ENCODE assay signal across 8 cellular contexts in the genomic region with DNA sequence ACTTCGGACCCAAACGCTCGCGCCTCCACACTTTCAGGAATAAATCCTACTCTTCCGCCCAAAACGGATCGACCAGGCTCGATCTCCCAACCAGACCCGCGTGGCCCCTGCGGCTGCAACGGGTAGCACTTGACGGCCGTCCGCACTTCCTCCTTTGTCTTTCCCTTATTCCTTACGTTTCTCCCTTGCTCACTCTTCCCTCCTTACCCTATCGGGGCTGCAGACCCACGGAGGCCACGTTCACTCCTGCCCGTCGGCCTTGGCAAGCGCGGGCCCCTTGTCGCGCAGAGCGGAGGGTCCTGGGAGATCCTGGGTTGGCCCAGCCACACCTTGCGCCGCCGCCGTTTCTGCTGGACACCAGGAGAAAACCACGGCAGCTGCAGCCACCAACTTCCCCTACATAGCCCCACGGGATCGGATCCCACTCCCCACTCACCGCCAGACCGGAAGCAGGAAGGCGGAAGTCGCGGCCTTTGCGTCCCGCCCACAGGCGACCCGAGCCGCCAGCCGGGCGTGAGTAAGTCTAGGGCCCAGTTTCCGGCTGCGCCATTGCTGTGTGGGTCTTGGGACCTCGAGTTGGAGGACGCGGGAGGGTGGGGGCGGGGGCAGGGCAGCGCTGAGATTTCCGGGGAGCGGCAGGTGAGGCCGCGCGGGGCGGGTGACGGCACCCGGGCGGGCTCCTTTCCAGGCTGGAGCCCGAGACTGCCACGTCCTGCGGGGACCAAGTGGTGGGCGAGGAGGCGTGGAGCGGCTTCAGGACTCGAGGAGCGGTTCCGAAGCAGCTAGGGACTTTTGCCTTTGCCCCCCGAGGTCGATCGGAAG.
DNase-seq lines count a peak whose midpoint lies in the region; ATAC-seq and TF ChIP-seq lines count a peak whose summit lies in the region.

A gene with protein sequence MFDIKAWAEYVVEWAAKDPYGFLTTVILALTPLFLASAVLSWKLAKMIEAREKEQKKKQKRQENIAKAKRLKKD (minus strand): TSS at position 459 of the 822 bp plus-strand sequence. CDS start 2,297 bp downstream, outside the sequence.

- TF ChIP-seq CTCF in retinal pigment epithelial cell (conservative IDR thresholded peaks at IDR 0.05; ENCODE audit: low read depth, low read length): no peak

- ATAC-seq in GM18502 (IDR thresholded peaks at IDR 0.05; ENCODE audit: poor library complexity, unreplicated experiment) (peak; percentile 98), HG02938 (IDR thresholded peaks at IDR 0.05; ENCODE audit: unreplicated experiment) (peak; percentile 92)

- DNase-seq in NCI-H2029 (lab: John Stamatoyannopoulos, UW): peak; percentile 88
- DNase-seq in T-helper 9 cell: peak; percentile 62
- DNase-seq in astrocyte of the hippocampus (ENCODE audit: low read depth, low spot score): peak; percentile 95
- peak; percentile 54 to 82 for DNase-seq in hippocampal formation (lab: John Stamatoyannopoulos, UW)
- peak; percentile 71 for DNase-seq in retinal pigment epithelial cell (ENCODE audit: low read depth)
- no peak for DNase-seq in UCSD-AML1 (lab: John Stamatoyannopoulos, UW; ENCODE audit: unreplicated experiment)

- H3K4me3 ChIP-seq in retinal pigment epithelial cell (ENCODE audit: low read length): peak within 1 kb of the TSS; percentile 87
